Comparison of ENCODE assay signal across 8 cellular contexts in genomic region chr3:102179321-102180290, GRCh38.
DNase-seq lines count a peak whose midpoint lies in the region; ATAC-seq and TF ChIP-seq lines count a peak whose summit lies in the region.

No MANE protein-coding gene starts in this region.

- H3K27ac ChIP-seq in adrenal gland, result peak overlapping the region in 4 of 5 donors; percentile 5 to 65 (median 38)

- TF ChIP-seq CTCF in adrenal gland (IDR thresholded peaks at IDR 0.05) (no peak), progenitor cell of endocrine pancreas (IDR thresholded peaks at IDR 0.05; ENCODE audit: unreplicated experiment) (no peak)

- H3K27ac Mint-ChIP-seq in progenitor cell of endocrine pancreas, result peak overlapping the region; percentile 68
- no peak overlapping the region for H3K27ac Mint-ChIP-seq in activated CD8-positive, alpha-beta memory T cell treated with anti-CD3 and anti-CD28 coated beads, Interleukin-2, amount 10 ng/mL, durations not matched to agents 7 days and 5 days

- TF ChIP-seq POLR2A in adrenal gland (IDR thresholded peaks at IDR 0.05), result no peak

- DNase-seq in adrenal gland (peak in 1 of 7 donors; percentile 10), progenitor cell of endocrine pancreas (ENCODE audit: low spot score, unreplicated experiment) (no peak), globus pallidus (ENCODE audit: low spot score) (no peak), D341Med (ENCODE audit: low spot score) (no peak), NOMO-1 treated with DMSO at 0.1 percent for 48 hours (lab: John Stamatoyannopoulos, UW; ENCODE audit: unreplicated experiment) (no peak)
- no peak for DNase-seq in activated CD8-positive, alpha-beta memory T cell treated with anti-CD3 and anti-CD28 coated beads, Interleukin-2, amount 10 ng/mL, durations not matched to agents 7 days and 5 days

- peaks cover 16% of the 10 kb centered on the region for H3K4me1 Mint-ChIP-seq in progenitor cell of endocrine pancreas (ENCODE audit: low read depth)
- no peaks in the 10 kb centered on the region for H3K4me1 Mint-ChIP-seq in activated CD8-positive, alpha-beta memory T cell treated with anti-CD3 and anti-CD28 coated beads, Interleukin-2, amount 10 ng/mL, durations not matched to agents 7 days and 5 days

- H3K27me3 ChIP-seq in adrenal gland, result no peaks in the 10 kb centered on the region

- H3K27me3 Mint-ChIP-seq in progenitor cell of endocrine pancreas, result no peaks in the 10 kb centered on the region
- H3K27me3 Mint-ChIP-seq in activated CD8-positive, alpha-beta memory T cell treated with anti-CD3 and anti-CD28 coated beads, Interleukin-2, amount 10 ng/mL, durations not matched to agents 7 days and 5 days, result peaks cover 10% of the 10 kb centered on the region

- H3K4me3 Mint-ChIP-seq in progenitor cell of endocrine pancreas (ENCODE audit: low read depth), result no peak overlapping the region
- H3K4me3 Mint-ChIP-seq in activated CD8-positive, alpha-beta memory T cell treated with anti-CD3 and anti-CD28 coated beads, Interleukin-2, amount 10 ng/mL, durations not matched to agents 7 days and 5 days, result no peak overlapping the region

- CTCF ChIA-PET in activated CD8-positive, alpha-beta memory T cell treated with anti-CD3 and anti-CD28 coated beads, Interleukin-2, amount 10 ng/mL, durations not matched to agents 7 days and 5 days (lab: Charles Lee), result interaction anchor here (0.9 kb wide), 1 partner anchor 14 kb away, joined by 3 read pairs; no protein-coding TSS in a partner anchor

- no peaks in the 10 kb centered on the region for H3K36me3 Mint-ChIP-seq in progenitor cell of endocrine pancreas (ENCODE audit: insufficient read depth)
- H3K36me3 Mint-ChIP-seq in activated CD8-positive, alpha-beta memory T cell treated with anti-CD3 and anti-CD28 coated beads, Interleukin-2, amount 10 ng/mL, durations not matched to agents 7 days and 5 days, result no peaks in the 10 kb centered on the region

- peaks cover 12 to 36% of the 10 kb centered on the region in 2 donors for H3K4me1 ChIP-seq in adrenal gland (replicated peaks in 1 of 2)

- H3K9me3 ChIP-seq in adrenal gland (replicated peaks in 1 of 3), result no peaks in the 10 kb centered on the region

- 28 to 34% (median 32%) methylated on average over 8 of the region's 8 CpGs for WGBS in adrenal gland, 4 donors

- H3K36me3 ChIP-seq in adrenal gland (replicated peaks in 1 of 2), result no peaks in the 10 kb centered on the region

- peak overlapping the region in 1 of 4 donors; percentile 13 for H3K4me3 ChIP-seq in adrenal gland

- peak; percentile 68 for ATAC-seq in GM18499 (IDR thresholded peaks at IDR 0.05; ENCODE audit: insufficient read depth, unreplicated experiment)
- ATAC-seq in HG02852 (IDR thresholded peaks at IDR 0.05; ENCODE audit: unreplicated experiment), result peak; percentile 74
- ATAC-seq in activated CD8-positive, alpha-beta memory T cell treated with anti-CD3 and anti-CD28 coated beads, Interleukin-2, amount 10 ng/mL, durations not matched to agents 7 days and 5 days, result no peak

- H3K9me3 Mint-ChIP-seq in progenitor cell of endocrine pancreas (ENCODE audit: low read depth), result no peaks in the 10 kb centered on the region
- no peaks in the 10 kb centered on the region for H3K9me3 Mint-ChIP-seq in activated CD8-positive, alpha-beta memory T cell treated with anti-CD3 and anti-CD28 coated beads, Interleukin-2, amount 10 ng/mL, durations not matched to agents 7 days and 5 days (ENCODE audit: low read depth)

- intact Hi-C loops in adrenal gland (cut with DNase I), result no loop called here
